20 cellular contexts compared by ENCODE assay signal in genomic region chr16:72860726-72861562, GRCh38.
"Had no signal": no experiment of that assay in that cellular context is flagged by ENCODE, and none has a peak within 500 bp of the region (broad histone marks: within the 10 kb centered on the region; RNA-seq: fewer than 3 reads in every experiment).

No MANE protein-coding gene starts in this region.

- H3K4me1 ChIP-seq: breast epithelium had no signal

- H3K27ac Mint-ChIP-seq: activated CD4-positive, alpha-beta T cell treated with anti-CD3 and anti-CD28 coated beads, Interleukin-2, amount 10 ng/mL, durations not matched to agents 24 days and 14 days; activated CD8-positive, alpha-beta T cell treated with anti-CD3 and anti-CD28 coated beads, Interleukin-2, amount 10 ng/mL, durations not matched to agents 7 days and 5 days; activated naive CD8-positive, alpha-beta T cell treated with anti-CD3 and anti-CD28 coated beads for 36 hours; natural killer cell; progenitor cell of endocrine pancreas had no signal

- H3K27ac ChIP-seq: breast epithelium, skin epidermis had no signal

- H3K36me3 Mint-ChIP-seq: activated naive CD8-positive, alpha-beta T cell treated with anti-CD3 and anti-CD28 coated beads for 36 hours; natural killer cell had no signal

- H3K4me3 ChIP-seq: breast epithelium, dorsolateral prefrontal cortex, gastrocnemius medialis, heart right ventricle, skin epidermis had no signal

- H3K4me1 Mint-ChIP-seq: activated CD4-positive, alpha-beta T cell treated with anti-CD3 and anti-CD28 coated beads, Interleukin-2, amount 10 ng/mL, durations not matched to agents 24 days and 14 days; activated naive CD8-positive, alpha-beta T cell treated with anti-CD3 and anti-CD28 coated beads for 36 hours had no signal

- H3K9me3 Mint-ChIP-seq: activated naive CD8-positive, alpha-beta T cell treated with anti-CD3 and anti-CD28 coated beads for 36 hours; natural killer cell; type B pancreatic cell had no signal

- H3K36me3 ChIP-seq: breast epithelium, gastrocnemius medialis had no signal

- H3K27me3 Mint-ChIP-seq: activated CD4-positive, alpha-beta T cell treated with anti-CD3 and anti-CD28 coated beads, Interleukin-2, amount 10 ng/mL, durations not matched to agents 24 days and 14 days; activated naive CD8-positive, alpha-beta T cell treated with anti-CD3 and anti-CD28 coated beads for 36 hours; progenitor cell of endocrine pancreas; type B pancreatic cell had no signal

- H3K27me3 ChIP-seq: breast epithelium, dorsolateral prefrontal cortex, gastrocnemius medialis, heart right ventricle had no signal

- ATAC-seq: activated CD8-positive, alpha-beta T cell treated with anti-CD3 and anti-CD28 coated beads, Interleukin-2, amount 10 ng/mL, durations not matched to agents 7 days and 5 days; gastrocnemius medialis; natural killer cell; right cardiac atrium had no signal

- DNase-seq: activated CD4-positive, alpha-beta T cell treated with anti-CD3 and anti-CD28 coated beads, Interleukin-2, amount 10 ng/mL, durations not matched to agents 24 days and 14 days; activated CD4-positive, CD25-positive, alpha-beta regulatory T cell; activated CD8-positive, alpha-beta memory T cell treated with anti-CD3 and anti-CD28 coated beads, Interleukin-2, amount 50 U/mL, for 4 hours; activated CD8-positive, alpha-beta T cell treated with anti-CD3 and anti-CD28 coated beads, Interleukin-2, amount 10 ng/mL, durations not matched to agents 7 days and 5 days; activated gamma-delta T cell; activated naive CD8-positive, alpha-beta T cell treated with anti-CD3 and anti-CD28 coated beads for 36 hours; activated T-cell treated with anti-CD3 and anti-CD28 coated beads, Interleukin-2, amount 50 U/mL, for 48 hours; erythroblast; gastrocnemius medialis; heart right ventricle; mesenchymal stem cell; natural killer cell; stimulated activated CD4-positive, alpha-beta T cell treated with anti-CD3 and anti-CD28 coated beads, Interleukin-4, amount 100 ng/mL, for 24 hours; stimulated activated naive CD4-positive, alpha-beta T cell had no signal

- H3K4me3 Mint-ChIP-seq: activated CD4-positive, alpha-beta T cell treated with anti-CD3 and anti-CD28 coated beads, Interleukin-2, amount 10 ng/mL, durations not matched to agents 24 days and 14 days; activated CD8-positive, alpha-beta T cell treated with anti-CD3 and anti-CD28 coated beads, Interleukin-2, amount 10 ng/mL, durations not matched to agents 7 days and 5 days; activated naive CD8-positive, alpha-beta T cell treated with anti-CD3 and anti-CD28 coated beads for 36 hours; natural killer cell; type B pancreatic cell had no signal

- H3K9me3 ChIP-seq: breast epithelium, gastrocnemius medialis, heart right ventricle had no signal
